Comparison of ENCODE assay signal across 27 cellular contexts in genomic region chr2:145284551-145284950, GRCh38.
A peak's percentile ranks its signal among the peaks of the same experiment; 100 is the strongest.
DNase-seq lines count a peak whose midpoint lies in the region; ATAC-seq and TF ChIP-seq lines count a peak whose summit lies in the region.
"Had no signal": no experiment of that assay in that cellular context is flagged by ENCODE, and none has a peak within 500 bp of the region (broad histone marks: within the 10 kb centered on the region; RNA-seq: fewer than 3 reads in every experiment).

No MANE protein-coding gene starts in this region.

- H3K9me3 Mint-ChIP-seq in activated naive CD8-positive, alpha-beta T cell treated with anti-CD3 and anti-CD28 coated beads, Interleukin-2, amount 50 U/mL, for 24 hours = peaks cover 5% of the 10 kb centered on the region
- H3K9me3 Mint-ChIP-seq in activated T-helper 1 cell treated with anti-CD3 and anti-CD28 coated beads, Interleukin-12 subunit alpha, Interleukin-12 subunit beta, Interleukin-2, Interleukin-4 antibody, amounts not matched to agents 30 ng/mL and 10 ng/mL and 1 ng/mL, durations not matched to agents 14 hours and 24 hours and 36 hours = no peaks in the 10 kb centered on the region
- H3K9me3 Mint-ChIP-seq: CD8-positive, alpha-beta memory T cell had no signal

- H3K79me2 ChIP-seq in GM23248 (ENCODE audit: insufficient read depth) = no peaks in the 10 kb centered on the region

- no peaks in the 10 kb centered on the region for H3K36me3 Mint-ChIP-seq in activated naive CD8-positive, alpha-beta T cell treated with anti-CD3 and anti-CD28 coated beads, Interleukin-2, amount 50 U/mL, for 24 hours (ENCODE audit: low read depth)
- no peaks in the 10 kb centered on the region for H3K36me3 Mint-ChIP-seq in activated T-helper 1 cell treated with anti-CD3 and anti-CD28 coated beads, Interleukin-12 subunit alpha, Interleukin-12 subunit beta, Interleukin-2, Interleukin-4 antibody, amounts not matched to agents 30 ng/mL and 10 ng/mL and 1 ng/mL, durations not matched to agents 14 hours and 24 hours and 36 hours (ENCODE audit: low read depth)
- H3K36me3 Mint-ChIP-seq: CD14-positive monocyte; CD8-positive, alpha-beta memory T cell had no signal

- H3K36me3 ChIP-seq in GM23248 (ENCODE audit: low read depth) (no peaks in the 10 kb centered on the region), adrenal gland (replicated peaks in 1 of 2) (no peaks in the 10 kb centered on the region)
- H3K36me3 ChIP-seq: BE2C, SJSA1 had no signal

- H3K9ac ChIP-seq in GM23248 = no peak overlapping the region

- peaks cover 10% of the 10 kb centered on the region for H3K4me1 ChIP-seq in GM23248 (ENCODE audit: insufficient read depth)
- no peaks in the 10 kb centered on the region for H3K4me1 ChIP-seq in adrenal gland (replicated peaks in 1 of 2)
- H3K4me1 ChIP-seq: BE2C, SJSA1 had no signal

- TF ChIP-seq POLR2A in adrenal gland (IDR thresholded peaks at IDR 0.05) = no peak

- no peaks in the 10 kb centered on the region for H3K27me3 ChIP-seq in GM23248 (replicated peaks; ENCODE audit: insufficient read depth)
- no peaks in the 10 kb centered on the region for H3K27me3 ChIP-seq in adrenal gland
- H3K27me3 ChIP-seq: BE2C, SJSA1 had no signal

- H3K4me1 Mint-ChIP-seq in activated naive CD8-positive, alpha-beta T cell treated with anti-CD3 and anti-CD28 coated beads, Interleukin-2, amount 50 U/mL, for 24 hours = no peaks in the 10 kb centered on the region
- H3K4me1 Mint-ChIP-seq in activated T-helper 1 cell treated with anti-CD3 and anti-CD28 coated beads, Interleukin-12 subunit alpha, Interleukin-12 subunit beta, Interleukin-2, Interleukin-4 antibody, amounts not matched to agents 30 ng/mL and 10 ng/mL and 1 ng/mL, durations not matched to agents 14 hours and 24 hours and 36 hours (ENCODE audit: low read depth) = no peaks in the 10 kb centered on the region
- H3K4me1 Mint-ChIP-seq: CD14-positive monocyte; CD8-positive, alpha-beta memory T cell had no signal

- H4K20me1 ChIP-seq in GM23248 (ENCODE audit: insufficient read depth) = no peaks in the 10 kb centered on the region

- H3K27ac Mint-ChIP-seq in activated naive CD8-positive, alpha-beta T cell treated with anti-CD3 and anti-CD28 coated beads, Interleukin-2, amount 50 U/mL, for 24 hours = no peak overlapping the region
- H3K27ac Mint-ChIP-seq in activated T-helper 1 cell treated with anti-CD3 and anti-CD28 coated beads, Interleukin-12 subunit alpha, Interleukin-12 subunit beta, Interleukin-2, Interleukin-4 antibody, amounts not matched to agents 30 ng/mL and 10 ng/mL and 1 ng/mL, durations not matched to agents 14 hours and 24 hours and 36 hours = no peak overlapping the region
- H3K27ac Mint-ChIP-seq: CD14-positive monocyte; CD8-positive, alpha-beta memory T cell had no signal

- 6 to 10% methylated on average over 5 of the region's 5 CpGs for WGBS in GM23248 (ENCODE audit: low coverage in 1 of 2, low lambda C conversion rate in 2 of 2, missing lambda C conversion rate in 2 of 2), 2 experiments
- 74 to 85% (median 78%) methylated on average over 5 of the region's 5 CpGs for WGBS in adrenal gland, 4 donors

- peaks cover 12% of the 10 kb centered on the region for H3K27me3 Mint-ChIP-seq in activated naive CD8-positive, alpha-beta T cell treated with anti-CD3 and anti-CD28 coated beads, Interleukin-2, amount 50 U/mL, for 24 hours
- peaks cover 5% of the 10 kb centered on the region for H3K27me3 Mint-ChIP-seq in activated T-helper 1 cell treated with anti-CD3 and anti-CD28 coated beads, Interleukin-12 subunit alpha, Interleukin-12 subunit beta, Interleukin-2, Interleukin-4 antibody, amounts not matched to agents 30 ng/mL and 10 ng/mL and 1 ng/mL, durations not matched to agents 14 hours and 24 hours and 36 hours (ENCODE audit: insufficient read depth)

- H3K9me3 ChIP-seq in GM23248 (ENCODE audit: low read depth) (no peaks in the 10 kb centered on the region), adrenal gland (replicated peaks in 1 of 3) (peaks cover 0 to 6% (median 0%) of the 10 kb centered on the region in 3 donors)
- H3K9me3 ChIP-seq: BE2C, SJSA1 had no signal

- H3K4me3 ChIP-seq in AG10803 (ENCODE audit: low read length) = no peak overlapping the region
- no peak overlapping the region for H3K4me3 ChIP-seq in GM23248
- no peak overlapping the region for H3K4me3 ChIP-seq in fibroblast of mammary gland (ENCODE audit: control insufficient read depth, low read depth, low read length)
- no peak overlapping the region for H3K4me3 ChIP-seq in adrenal gland
- H3K4me3 ChIP-seq: K562, PC-9, SJSA1 had no signal

- peak overlapping the region; percentile 35 for H3K4me2 ChIP-seq in GM23248 (ENCODE audit: unreplicated experiment)
- H3K4me2 ChIP-seq: PC-9 had no signal

- H3K9me2 ChIP-seq in GM23248 (ENCODE audit: insufficient read depth) = no peaks in the 10 kb centered on the region

- peak; percentile 47 for DNase-seq in AG10803 (ENCODE audit: low read depth)
- peak; percentile 74 for DNase-seq in GM23248
- peak; percentile 3 for DNase-seq in RPMI7951 (ENCODE audit: low read depth)
- DNase-seq in fibroblast of mammary gland (ENCODE audit: low read depth) = peak; percentile 35
- DNase-seq in activated effector memory CD4-positive, alpha-beta T cell treated with Interleukin-2 at 50 U/mL for 16 hours = no peak
- DNase-seq in activated naive CD8-positive, alpha-beta T cell treated with anti-CD3 and anti-CD28 coated beads, Interleukin-2, amount 50 U/mL, for 24 hours = no peak
- no peak for DNase-seq in adrenal gland
- no peak for DNase-seq in activated T-helper 1 cell treated with anti-CD3 and anti-CD28 coated beads, Interleukin-12 subunit alpha, Interleukin-12 subunit beta, Interleukin-2, Interleukin-4 antibody, amounts not matched to agents 30 ng/mL and 10 ng/mL and 1 ng/mL, durations not matched to agents 14 hours and 24 hours and 36 hours (ENCODE audit: low spot score)
- DNase-seq: BE2C; CD8-positive, alpha-beta memory T cell; H7; Kasumi-1; NCI-H1105 treated with DMSO at 0.1 percent for 48 hours; NCI-H146; NCI-H1930; NCI-H2107; NCI-H446; NCI-H526; NCI-H82; NK-92 treated with Interleukin-12 subunit alpha and Interleukin-12 subunit beta, amount 100 ng/mL, for 24 hours; PC-9; Right ventricle myocardium superior; RPMI8226; T-helper 1 cell had no signal

- intact Hi-C loops in adrenal gland (cut with DNase I) = no loop called here
- intact Hi-C loops in activated T-helper 1 cell treated with anti-CD3 and anti-CD28 coated beads, Interleukin-12 subunit alpha, Interleukin-12 subunit beta, Interleukin-2, Interleukin-4 antibody, amounts not matched to agents 30 ng/mL and 10 ng/mL and 1 ng/mL, durations not matched to agents 14 hours and 24 hours and 36 hours (cut with micrococcal nuclease) = no loop called here

- no peak overlapping the region; the same call in 1 of the 2 replicates for H2AFZ ChIP-seq in GM23248
- H2AFZ ChIP-seq: PC-9 had no signal

- in situ Hi-C loops in GM23248 (cut with MboI) = no loop called here

- H3K4me3 Mint-ChIP-seq in activated naive CD8-positive, alpha-beta T cell treated with anti-CD3 and anti-CD28 coated beads, Interleukin-2, amount 50 U/mL, for 24 hours = no peak overlapping the region
- H3K4me3 Mint-ChIP-seq in activated T-helper 1 cell treated with anti-CD3 and anti-CD28 coated beads, Interleukin-12 subunit alpha, Interleukin-12 subunit beta, Interleukin-2, Interleukin-4 antibody, amounts not matched to agents 30 ng/mL and 10 ng/mL and 1 ng/mL, durations not matched to agents 14 hours and 24 hours and 36 hours = no peak overlapping the region
- H3K4me3 Mint-ChIP-seq: CD14-positive monocyte; CD8-positive, alpha-beta memory T cell had no signal

- H3F3A ChIP-seq in GM23248 (ENCODE audit: insufficient read depth) = no peaks in the 10 kb centered on the region

- TF ChIP-seq CTCF in AG10803 (conservative IDR thresholded peaks at IDR 0.05; ENCODE audit: low read length) (no peak), fibroblast of mammary gland (conservative IDR thresholded peaks at IDR 0.05; ENCODE audit: control insufficient read depth, insufficient read depth, low read depth, low read length) (no peak), adrenal gland (IDR thresholded peaks at IDR 0.05) (no peak)

- H3K27ac ChIP-seq in GM23248 (no peak overlapping the region), adrenal gland (no peak overlapping the region)
- H3K27ac ChIP-seq: PC-9, SJSA1 had no signal

- no peak for ATAC-seq in activated naive CD8-positive, alpha-beta T cell treated with anti-CD3 and anti-CD28 coated beads, Interleukin-2, amount 50 U/mL, for 24 hours
- ATAC-seq: K562 had no signal

Comparison
In these comparisons a context has a peak if more than half of its experiments do, and no peak if none do; other contexts are left out.
1. DNase-seq: peak in AG10803 (single experiment), GM23248 (single experiment), RPMI7951 (single experiment) and fibroblast of mammary gland (single experiment); none in activated effector memory CD4-positive, alpha-beta T cell treated with Interleukin-2 at 50 U/mL for 16 hours (single experiment), activated naive CD8-positive, alpha-beta T cell treated with anti-CD3 and anti-CD28 coated beads, Interleukin-2, amount 50 U/mL, for 24 hours (single experiment), adrenal gland (0 of 7) and activated T-helper 1 cell treated with anti-CD3 and anti-CD28 coated beads, Interleukin-12 subunit alpha, Interleukin-12 subunit beta, Interleukin-2, Interleukin-4 antibody, amounts not matched to agents 30 ng/mL and 10 ng/mL and 1 ng/mL, durations not matched to agents 14 hours and 24 hours and 36 hours (single experiment).